ENCODE assay signal across 11 cellular contexts in the genomic region with DNA sequence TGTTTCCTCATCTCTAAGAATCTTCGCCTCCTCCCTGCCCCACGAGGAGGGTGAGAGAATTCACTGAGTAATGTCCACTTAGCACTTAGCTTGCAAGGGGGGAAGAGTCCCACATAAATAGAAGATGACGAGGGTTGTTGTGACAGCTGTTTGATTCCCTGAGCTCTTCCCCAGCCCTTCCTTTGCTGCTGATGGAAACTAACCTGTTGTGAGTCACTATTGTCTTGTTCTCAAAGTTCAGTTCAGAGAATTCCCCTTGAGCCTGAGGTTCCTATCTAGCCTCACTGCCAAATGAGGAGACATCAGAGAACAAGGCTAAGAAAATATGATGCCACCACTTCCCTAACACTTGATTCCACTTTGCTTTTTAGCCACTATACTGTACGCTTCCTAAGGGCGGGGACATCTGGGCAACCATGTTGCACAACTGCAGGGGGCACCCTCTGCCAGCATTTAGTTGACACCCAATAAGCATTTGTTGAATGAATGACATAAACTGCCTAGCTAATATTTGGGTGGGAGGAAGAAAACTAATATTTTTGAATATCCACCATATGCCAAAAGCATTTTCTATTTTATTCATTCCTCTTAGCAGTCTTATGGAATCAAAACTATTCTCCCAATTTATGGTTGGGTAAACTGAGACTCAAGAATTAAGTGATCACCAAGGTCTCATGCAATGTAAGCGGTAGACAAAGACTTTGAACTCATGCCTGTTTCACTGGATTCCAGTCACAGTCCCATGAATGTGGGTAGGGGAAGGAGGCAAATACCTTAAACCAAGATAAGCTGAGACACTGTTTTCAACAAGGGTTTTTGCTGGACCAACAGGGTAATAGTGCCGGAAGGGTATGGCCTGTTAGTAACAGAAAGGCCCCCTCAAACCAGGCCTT.
A peak's percentile ranks its signal among the peaks of the same experiment; 100 is the strongest.
DNase-seq lines count a peak whose midpoint lies in the region; ATAC-seq and TF ChIP-seq lines count a peak whose summit lies in the region.
"Had no signal": no experiment of that assay in that cellular context is flagged by ENCODE, and none has a peak within 500 bp of the region (broad histone marks: within the 10 kb centered on the region; RNA-seq: fewer than 3 reads in every experiment).

No MANE protein-coding gene starts in this region.

- H3K27me3 ChIP-seq in heart left ventricle (no peaks in the 10 kb centered on the region), foreskin keratinocyte (no peaks in the 10 kb centered on the region)
- H3K27me3 ChIP-seq: pancreas had no signal

- peaks cover 0 to 12% (median 0%) of the 10 kb centered on the region in 12 donors for H3K9me3 ChIP-seq in heart left ventricle
- H3K9me3 ChIP-seq: pancreas had no signal

- H3K9me3 Mint-ChIP-seq in activated T-helper 2 cell treated with anti-CD3 and anti-CD28 coated beads, Interferon-gamma antibody, Interleukin-2, Interleukin-4, amounts not matched to agents 10 μg/mL and 5 μg/mL and 100 μg/mL, durations not matched to agents 14 hours and 24 hours and 36 hours, result peaks cover 12% of the 10 kb centered on the region
- H3K9me3 Mint-ChIP-seq in type B pancreatic cell, result no peaks in the 10 kb centered on the region

- H3K27ac Mint-ChIP-seq in activated T-helper 2 cell treated with anti-CD3 and anti-CD28 coated beads, Interferon-gamma antibody, Interleukin-2, Interleukin-4, amounts not matched to agents 10 μg/mL and 5 μg/mL and 100 μg/mL, durations not matched to agents 14 hours and 24 hours and 36 hours, result peak overlapping the region; percentile 31
- H3K27ac Mint-ChIP-seq in type B pancreatic cell, result no peak overlapping the region

- TF ChIP-seq CTCF in heart left ventricle (IDR thresholded peaks at IDR 0.05), result no peak
- TF ChIP-seq CTCF in foreskin keratinocyte (conservative IDR thresholded peaks at IDR 0.05), result no peak
- peak; percentile 25 for TF ChIP-seq CTCF in type B pancreatic cell (conservative IDR thresholded peaks at IDR 0.05)

- H3K4me1 ChIP-seq in heart left ventricle (peaks cover 0 to 41% (median 0%) of the 10 kb centered on the region in 12 donors), foreskin keratinocyte (peaks cover 6% of the 10 kb centered on the region)
- H3K4me1 ChIP-seq: pancreas had no signal

- no peak overlapping the region for H3K4me3 Mint-ChIP-seq in activated T-helper 2 cell treated with anti-CD3 and anti-CD28 coated beads, Interferon-gamma antibody, Interleukin-2, Interleukin-4, amounts not matched to agents 10 μg/mL and 5 μg/mL and 100 μg/mL, durations not matched to agents 14 hours and 24 hours and 36 hours (ENCODE audit: low read depth)
- no peak overlapping the region for H3K4me3 Mint-ChIP-seq in type B pancreatic cell
- H3K4me3 Mint-ChIP-seq: brain had no signal

- peaks cover 3% of the 10 kb centered on the region for H3K36me3 Mint-ChIP-seq in activated T-helper 2 cell treated with anti-CD3 and anti-CD28 coated beads, Interferon-gamma antibody, Interleukin-2, Interleukin-4, amounts not matched to agents 10 μg/mL and 5 μg/mL and 100 μg/mL, durations not matched to agents 14 hours and 24 hours and 36 hours (ENCODE audit: low read depth)
- no peaks in the 10 kb centered on the region for H3K36me3 Mint-ChIP-seq in type B pancreatic cell

- no peak for TF ChIP-seq POLR2A in heart left ventricle (IDR thresholded peaks at IDR 0.05)

- H3K27ac ChIP-seq in heart left ventricle, result peak overlapping the region in 1 of 12 donors; percentile 46
- peak overlapping the region; percentile 37 for H3K27ac ChIP-seq in foreskin keratinocyte
- H3K27ac ChIP-seq: pancreas had no signal

- ATAC-seq in heart left ventricle (peak in 3 of 4 donors; percentile 35 to 62 (median 53)), Right ventricle myocardium inferior (no peak), foreskin keratinocyte (peak; percentile 68), HG03342 (IDR thresholded peaks at IDR 0.05; ENCODE audit: unreplicated experiment) (no peak)

- no peak for DNase-seq in heart left ventricle
- no peak for DNase-seq in Right ventricle myocardium inferior (ENCODE audit: missing footprints)
- no peak for DNase-seq in activated T-helper 2 cell treated with anti-CD3 and anti-CD28 coated beads, Interferon-gamma antibody, Interleukin-2, Interleukin-4, amounts not matched to agents 10 μg/mL and 5 μg/mL and 100 μg/mL, durations not matched to agents 14 hours and 24 hours and 36 hours (ENCODE audit: low spot score)
- peak; percentile 74 to 87 for DNase-seq in foreskin keratinocyte
- DNase-seq in type B pancreatic cell (ENCODE audit: extremely low spot score, unreplicated experiment), result no peak
- no peak for DNase-seq in DMS114 treated with DMSO at 0.1 percent for 48 hours (lab: John Stamatoyannopoulos, UW; ENCODE audit: unreplicated experiment)
- DNase-seq in islet precursor cell, result no peak
- DNase-seq: NCI-H526 treated with DMSO at 0.1 percent for 48 hours, pancreas had no signal

- H3K36me3 ChIP-seq in heart left ventricle, result no peaks in the 10 kb centered on the region
- H3K36me3 ChIP-seq: pancreas had no signal

- no peak overlapping the region for H3K4me3 ChIP-seq in heart left ventricle
- H3K4me3 ChIP-seq: pancreas had no signal

- intact Hi-C loops in heart left ventricle (cut with DNase I), result no loop called here
- intact Hi-C loops in Right ventricle myocardium inferior (cut with DNase I), result no loop called here
- intact Hi-C loops in activated T-helper 2 cell treated with anti-CD3 and anti-CD28 coated beads, Interferon-gamma antibody, Interleukin-2, Interleukin-4, amounts not matched to agents 10 μg/mL and 5 μg/mL and 100 μg/mL, durations not matched to agents 14 hours and 24 hours and 36 hours (cut with micrococcal nuclease), result loop anchor here (1.0 kb wide), 1 partner anchor 19 kb away; no protein-coding TSS in a partner anchor

- peaks cover 39% of the 10 kb centered on the region for H3K4me1 Mint-ChIP-seq in activated T-helper 2 cell treated with anti-CD3 and anti-CD28 coated beads, Interferon-gamma antibody, Interleukin-2, Interleukin-4, amounts not matched to agents 10 μg/mL and 5 μg/mL and 100 μg/mL, durations not matched to agents 14 hours and 24 hours and 36 hours (ENCODE audit: low read depth)
- H3K4me1 Mint-ChIP-seq in type B pancreatic cell (ENCODE audit: unreplicated experiment), result peaks cover 37% of the 10 kb centered on the region

- H3K27me3 Mint-ChIP-seq in activated T-helper 2 cell treated with anti-CD3 and anti-CD28 coated beads, Interferon-gamma antibody, Interleukin-2, Interleukin-4, amounts not matched to agents 10 μg/mL and 5 μg/mL and 100 μg/mL, durations not matched to agents 14 hours and 24 hours and 36 hours (ENCODE audit: low read depth), result no peaks in the 10 kb centered on the region
- H3K27me3 Mint-ChIP-seq in type B pancreatic cell, result no peaks in the 10 kb centered on the region

- WGBS in heart left ventricle, 4 donors, result 70 to 89% (median 87%) methylated on average over 7 of the region's 7 CpGs

Comparison
In these comparisons a context has a peak if more than half of its experiments do, and no peak if none do; other contexts are left out.
1. ATAC-seq: peak in heart left ventricle (3 of 4) and foreskin keratinocyte (single experiment); none in Right ventricle myocardium inferior (single experiment) and HG03342 (single experiment).
2. DNase-seq: peak in foreskin keratinocyte (2 of 2); none in heart left ventricle (0 of 5), Right ventricle myocardium inferior (single experiment), activated T-helper 2 cell treated with anti-CD3 and anti-CD28 coated beads, Interferon-gamma antibody, Interleukin-2, Interleukin-4, amounts not matched to agents 10 μg/mL and 5 μg/mL and 100 μg/mL, durations not matched to agents 14 hours and 24 hours and 36 hours (single experiment), type B pancreatic cell (single experiment), DMS114 treated with DMSO at 0.1 percent for 48 hours (single experiment) and islet precursor cell (single experiment).